19 cellular contexts compared by ENCODE assay signal in the genomic region with DNA sequence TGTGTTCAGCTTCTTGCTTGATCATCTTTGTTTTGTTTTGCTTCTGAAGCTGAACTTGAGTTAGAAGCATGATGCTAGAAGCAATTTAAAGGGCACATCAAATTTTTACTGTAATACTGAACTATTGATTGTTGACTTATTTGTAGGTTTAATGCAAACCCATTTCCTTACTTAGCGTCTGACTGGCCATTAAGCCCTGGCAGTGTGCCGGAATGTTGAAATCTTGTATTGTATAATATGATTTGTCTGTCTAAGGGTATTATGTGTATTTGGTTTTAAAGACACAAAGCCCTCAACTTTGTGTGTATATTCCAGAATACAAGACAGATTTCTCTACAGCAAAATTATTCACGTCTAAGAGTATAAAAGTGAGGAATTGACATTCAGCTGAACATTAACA. TPM values are rescaled to one million over a fixed set of nuclear protein-coding genes. Genes with fewer than 3 reads are reported as not detected.
DNase-seq lines count a peak whose midpoint lies in the region; ATAC-seq and TF ChIP-seq lines count a peak whose summit lies in the region.
"Had no signal": no experiment of that assay in that cellular context is flagged by ENCODE, and none has a peak within 500 bp of the region (broad histone marks: within the 10 kb centered on the region; RNA-seq: fewer than 3 reads in every experiment).

No MANE protein-coding gene starts in this region.

- no peak for DNase-seq in HFFc6
- no peak for DNase-seq in activated T-helper 1 cell treated with anti-CD3 and anti-CD28 coated beads, Interleukin-12 subunit alpha, Interleukin-12 subunit beta, Interleukin-2, Interleukin-4 antibody, amounts not matched to agents 30 ng/mL and 10 ng/mL and 1 ng/mL, durations not matched to agents 14 hours and 24 hours and 36 hours (ENCODE audit: low spot score)
- DNase-seq in fibroblast of peridontal ligament (ENCODE audit: extremely low read depth), result peak; percentile 56
- peak in 1 of 3 donors; percentile 34 for DNase-seq in mucosa of descending colon
- no peak for DNase-seq in vagina (ENCODE audit: extremely low spot score in 2 of 2)
- no peak for DNase-seq in MV-4-11 (lab: John Stamatoyannopoulos, UW)
- DNase-seq: ACHN; C1 segment of cervical spinal cord; CD8-positive, alpha-beta memory T cell; MG63; NCI-H1092; NCI-H146; NCI-H2081; NCI-H2171 treated with DMSO at 0.1 percent for 48 hours; NCI-H446; NCI-H69; NK-92 treated with Interleukin-12 subunit alpha and Interleukin-12 subunit beta, amount 100 ng/mL, for 24 hours had no signal

- H3K27me3 Mint-ChIP-seq in HFFc6 (ENCODE audit: insufficient read depth), result no peaks in the 10 kb centered on the region
- H3K27me3 Mint-ChIP-seq in activated T-helper 1 cell treated with anti-CD3 and anti-CD28 coated beads, Interleukin-12 subunit alpha, Interleukin-12 subunit beta, Interleukin-2, Interleukin-4 antibody, amounts not matched to agents 30 ng/mL and 10 ng/mL and 1 ng/mL, durations not matched to agents 14 hours and 24 hours and 36 hours (ENCODE audit: insufficient read depth), result no peaks in the 10 kb centered on the region
- H3K27me3 Mint-ChIP-seq: CD8-positive, alpha-beta memory T cell had no signal

- H3K4me3 ChIP-seq in mucosa of descending colon (no peak overlapping the region), vagina (no peak overlapping the region)
- H3K4me3 ChIP-seq: MG63 had no signal

- peak overlapping the region; percentile 1; the same call in 1 of the 2 replicates for H3K27ac Mint-ChIP-seq in HFFc6
- peak overlapping the region; percentile 7 for H3K27ac Mint-ChIP-seq in activated T-helper 1 cell treated with anti-CD3 and anti-CD28 coated beads, Interleukin-12 subunit alpha, Interleukin-12 subunit beta, Interleukin-2, Interleukin-4 antibody, amounts not matched to agents 30 ng/mL and 10 ng/mL and 1 ng/mL, durations not matched to agents 14 hours and 24 hours and 36 hours

- no peaks in the 10 kb centered on the region for H3K27me3 ChIP-seq in vagina
- H3K27me3 ChIP-seq: MG63 had no signal

- ATAC-seq in mucosa of descending colon (peak; percentile 31), GM21528 (IDR thresholded peaks at IDR 0.05; ENCODE audit: low FRiP score, unreplicated experiment) (no peak)
- ATAC-seq: Right ventricle myocardium inferior had no signal

- H3K9me3 ChIP-seq in mucosa of descending colon (no peaks in the 10 kb centered on the region), vagina (no peaks in the 10 kb centered on the region)
- H3K9me3 ChIP-seq: MG63 had no signal

- H3K36me3 ChIP-seq in mucosa of descending colon (ENCODE audit: low read depth), result no peaks in the 10 kb centered on the region
- no peaks in the 10 kb centered on the region for H3K36me3 ChIP-seq in vagina

- H3K4me1 Mint-ChIP-seq in HFFc6 (ENCODE audit: low read depth), result peaks cover 23% of the 10 kb centered on the region
- H3K4me1 Mint-ChIP-seq in activated T-helper 1 cell treated with anti-CD3 and anti-CD28 coated beads, Interleukin-12 subunit alpha, Interleukin-12 subunit beta, Interleukin-2, Interleukin-4 antibody, amounts not matched to agents 30 ng/mL and 10 ng/mL and 1 ng/mL, durations not matched to agents 14 hours and 24 hours and 36 hours (ENCODE audit: low read depth), result peaks cover 44% of the 10 kb centered on the region

- intact Hi-C loops in activated T-helper 1 cell treated with anti-CD3 and anti-CD28 coated beads, Interleukin-12 subunit alpha, Interleukin-12 subunit beta, Interleukin-2, Interleukin-4 antibody, amounts not matched to agents 30 ng/mL and 10 ng/mL and 1 ng/mL, durations not matched to agents 14 hours and 24 hours and 36 hours (cut with micrococcal nuclease), result no loop called here
- intact Hi-C loops in mucosa of descending colon (cut with DNase I, micrococcal nuclease), result no loop called here
- intact Hi-C loops in vagina (cut with DNase I), result no loop called here

- no peak overlapping the region for H3K27ac ChIP-seq in vagina

- no peak overlapping the region for H3K4me3 Mint-ChIP-seq in HFFc6
- no peak overlapping the region for H3K4me3 Mint-ChIP-seq in activated T-helper 1 cell treated with anti-CD3 and anti-CD28 coated beads, Interleukin-12 subunit alpha, Interleukin-12 subunit beta, Interleukin-2, Interleukin-4 antibody, amounts not matched to agents 30 ng/mL and 10 ng/mL and 1 ng/mL, durations not matched to agents 14 hours and 24 hours and 36 hours

- H3K9me3 Mint-ChIP-seq in HFFc6, result no peaks in the 10 kb centered on the region
- H3K9me3 Mint-ChIP-seq in activated T-helper 1 cell treated with anti-CD3 and anti-CD28 coated beads, Interleukin-12 subunit alpha, Interleukin-12 subunit beta, Interleukin-2, Interleukin-4 antibody, amounts not matched to agents 30 ng/mL and 10 ng/mL and 1 ng/mL, durations not matched to agents 14 hours and 24 hours and 36 hours, result no peaks in the 10 kb centered on the region
- H3K9me3 Mint-ChIP-seq: CD8-positive, alpha-beta memory T cell had no signal

- TF ChIP-seq CTCF in HFFc6 (IDR thresholded peaks at IDR 0.05) (no peak), mucosa of descending colon (IDR thresholded peaks at IDR 0.05) (no peak), vagina (IDR thresholded peaks at IDR 0.05) (no peak)

- TF ChIP-seq POLR2A in vagina (IDR thresholded peaks at IDR 0.05), result no peak

- 0 out of 2 replicates have a peak, but pooled peaks cover 5% of the 10 kb centered on the region for H3K36me3 Mint-ChIP-seq in HFFc6 (ENCODE audit: low read depth)
- peaks cover 13% of the 10 kb centered on the region for H3K36me3 Mint-ChIP-seq in activated T-helper 1 cell treated with anti-CD3 and anti-CD28 coated beads, Interleukin-12 subunit alpha, Interleukin-12 subunit beta, Interleukin-2, Interleukin-4 antibody, amounts not matched to agents 30 ng/mL and 10 ng/mL and 1 ng/mL, durations not matched to agents 14 hours and 24 hours and 36 hours (ENCODE audit: low read depth)

- H3K4me1 ChIP-seq in mucosa of descending colon (ENCODE audit: low read depth) (peaks cover 9% of the 10 kb centered on the region), vagina (peaks cover 36% of the 10 kb centered on the region)

RNA-seq across cellular contexts. Expression of a gene that starts 39.7 kb away (rescaled TPM):
- total RNA-seq in HFFc6 (2021; fragmentation: NEBNext Ultra II Directional; extraction: Animal tissue kit (Norgen Biotek cat#: 25700)), result 10 to 100 TPM; 58.6 to 84.0 (median 78.8) TPM
- total RNA-seq in activated T-helper 1 cell treated with anti-CD3 and anti-CD28 coated beads, Interleukin-12 subunit alpha, Interleukin-12 subunit beta, Interleukin-2, Interleukin-4 antibody, amounts not matched to agents 30 ng/mL and 10 ng/mL and 1 ng/mL, durations not matched to agents 14 hours and 24 hours and 36 hours, result 150 and 152 TPM in 2 replicates
- total RNA-seq in mucosa of descending colon (10 to 100 TPM; 31.0 to 45.6 (median 40.8) TPM), vagina (43.7 TPM)
